ENCODE assay signal across 8 cellular contexts in the genomic region with DNA sequence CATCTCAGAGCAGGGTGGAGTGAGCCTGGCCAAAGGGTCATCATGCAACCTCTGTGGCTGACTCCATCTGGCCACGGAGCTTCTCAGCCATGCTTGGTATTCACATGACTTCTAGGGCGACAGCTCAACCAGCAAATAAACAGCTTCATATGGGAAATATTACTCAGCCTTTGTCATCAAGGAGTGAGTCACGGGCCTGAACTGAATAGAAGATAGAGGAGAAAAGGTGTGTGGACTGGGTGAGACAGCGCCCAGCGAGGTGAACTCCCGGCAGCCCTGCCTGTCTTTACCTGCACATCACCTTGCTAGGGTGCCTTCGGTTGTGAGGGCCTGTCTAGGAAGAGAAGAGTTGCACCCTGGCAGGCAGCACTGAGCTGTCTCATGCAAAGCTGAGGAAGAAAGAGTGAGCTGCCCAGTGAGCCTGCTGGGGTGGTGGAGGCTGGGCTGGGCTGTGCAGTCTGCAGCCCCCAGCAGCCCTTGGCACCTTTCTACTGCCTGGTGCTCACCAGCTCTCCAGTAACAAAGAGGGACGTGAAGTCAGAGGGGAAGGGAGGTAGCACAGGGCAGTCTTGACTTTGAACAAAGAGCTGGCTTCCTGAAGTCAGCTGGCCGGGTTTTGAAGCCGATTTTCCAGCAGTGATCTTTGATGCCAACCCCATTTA.
DNase-seq lines count a peak whose midpoint lies in the region; ATAC-seq and TF ChIP-seq lines count a peak whose summit lies in the region.

No MANE protein-coding gene starts in this region.

- peaks cover 40% of the 10 kb centered on the region for H3K27me3 Mint-ChIP-seq in T-helper 17 cell

- H3K27ac ChIP-seq in right atrium auricular region (peak overlapping the region; percentile 90 to 93), stomach smooth muscle (ENCODE audit: low read length) (peak overlapping the region; percentile 76)

- DNase-seq in right atrium auricular region (ENCODE audit: low spot score) (no peak), left ventricle myocardium superior (no peak), T-helper 17 cell (no peak), glomerular visceral epithelial cell (ENCODE audit: extremely low spot score) (peak; percentile 96), BE2C (no peak), GF-D8 (lab: John Stamatoyannopoulos, UW) (no peak), midbrain (lab: John Stamatoyannopoulos, UW) (no peak)

- peaks cover 8% of the 10 kb centered on the region for H3K4me1 Mint-ChIP-seq in T-helper 17 cell

- H3K36me3 Mint-ChIP-seq in T-helper 17 cell (ENCODE audit: low read depth) = no peaks in the 10 kb centered on the region

- H3K4me3 ChIP-seq in right atrium auricular region (no peak overlapping the region), stomach smooth muscle (ENCODE audit: low read length in 2 of 2) (no peak overlapping the region), BE2C (ENCODE audit: low read depth, low read length) (no peak overlapping the region)

- peaks cover 0 to 68% of the 10 kb centered on the region in 2 donors for H3K4me1 ChIP-seq in right atrium auricular region
- peaks cover 47% of the 10 kb centered on the region for H3K4me1 ChIP-seq in stomach smooth muscle (ENCODE audit: control insufficient read depth, insufficient read depth, low read length)
- peaks cover 55% of the 10 kb centered on the region for H3K4me1 ChIP-seq in BE2C

- TF ChIP-seq CTCF in right atrium auricular region (IDR thresholded peaks at IDR 0.05) = no peak
- TF ChIP-seq CTCF in BE2C (IDR thresholded peaks at IDR 0.05; ENCODE audit: low read depth, low read length) = no peak

- intact Hi-C loops in left ventricle myocardium superior (cut with micrococcal nuclease) = no loop called here

- no peak overlapping the region for H3K9ac ChIP-seq in stomach smooth muscle (ENCODE audit: low read length in 2 of 2)

- no peak overlapping the region for H3K4me3 Mint-ChIP-seq in T-helper 17 cell

- H3K9me3 ChIP-seq in right atrium auricular region = no peaks in the 10 kb centered on the region
- no peaks in the 10 kb centered on the region for H3K9me3 ChIP-seq in T-helper 17 cell (ENCODE audit: control insufficient read depth, low read length, poor library complexity, severe bottlenecking)
- no peaks in the 10 kb centered on the region for H3K9me3 ChIP-seq in stomach smooth muscle (ENCODE audit: control insufficient read depth in 2 of 2, low read length in 2 of 2)
- H3K9me3 ChIP-seq in BE2C = no peaks in the 10 kb centered on the region

- H3K36me3 ChIP-seq in right atrium auricular region = no peaks in the 10 kb centered on the region
- no peaks in the 10 kb centered on the region for H3K36me3 ChIP-seq in stomach smooth muscle (ENCODE audit: control insufficient read depth in 2 of 2, insufficient read depth in 2 of 2, low read length in 2 of 2)
- no peaks in the 10 kb centered on the region; the same call in 1 of the 2 replicates for H3K36me3 ChIP-seq in BE2C

- no peak for ATAC-seq in left ventricle myocardium superior
- ATAC-seq in T-helper 17 cell = no peak

- H3K27me3 ChIP-seq in right atrium auricular region (no peaks in the 10 kb centered on the region), stomach smooth muscle (ENCODE audit: control insufficient read depth in 1 of 2, insufficient read depth in 2 of 2, low read length in 2 of 2) (no peaks in the 10 kb centered on the region), BE2C (no peaks in the 10 kb centered on the region)

- H3K27ac Mint-ChIP-seq in T-helper 17 cell = peak overlapping the region; percentile 11
